8 cellular contexts compared by ENCODE assay signal in genomic region chr11:1825039-1825740, GRCh38. TPM values are rescaled to one million over a fixed set of nuclear protein-coding genes. Genes with fewer than 3 reads are reported as not detected.
DNase-seq lines count a peak whose midpoint lies in the region; TF ChIP-seq lines count a peak whose summit lies in the region.

No MANE protein-coding gene starts in this region.

- no peaks in the 10 kb centered on the region for H3K27me3 ChIP-seq in neural progenitor cell
- H3K27me3 ChIP-seq in esophagus muscularis mucosa, result peaks cover 0 to 46% (median 3%) of the 10 kb centered on the region in 4 donors

- no peak overlapping the region for H3K4me2 ChIP-seq in neural progenitor cell

- TF ChIP-seq CTCF in GM12865 (IDR thresholded peaks at IDR 0.05; ENCODE audit: insufficient read depth, low read depth, low read length, missing control alignments), result peak; percentile 47
- TF ChIP-seq CTCF in NB4 (IDR thresholded peaks at IDR 0.05; ENCODE audit: low read depth, low read length), result peak; percentile 31
- peak; percentile 93 for TF ChIP-seq CTCF in neural progenitor cell (IDR thresholded peaks at IDR 0.05)
- peak in 1 of 3 experiments; percentile 13 for TF ChIP-seq CTCF in esophagus muscularis mucosa (IDR thresholded peaks at IDR 0.05)

- intact Hi-C loops in esophagus muscularis mucosa (cut with DNase I), result no loop called here

- DNase-seq in GM12865 (ENCODE audit: low read depth) (peak; percentile 58), NB4 (ENCODE audit: low read depth) (peak; percentile 43), erythroblast (lab: John Stamatoyannopoulos, UW) (peak; percentile 69 to 70), neural progenitor cell (ENCODE audit: low spot score) (peak; percentile 96), esophagus muscularis mucosa (ENCODE audit: extremely low spot score) (no peak), OCI-M2 (lab: John Stamatoyannopoulos, UW; ENCODE audit: unreplicated experiment) (no peak)
- no peak for DNase-seq in activated naive CD4-positive, alpha-beta T cell treated with anti-CD3 and anti-CD28 coated beads, Interleukin-2, amount 50 U/mL, for 16 hours
- no peak for DNase-seq in activated CD4-positive, alpha-beta T cell treated with anti-CD3 and anti-CD28 coated beads, Interleukin-2, amount 50 U/mL, for 48 hours

- H3F3A ChIP-seq in neural progenitor cell (ENCODE audit: low read depth), result no peaks in the 10 kb centered on the region

- H3K27ac ChIP-seq in neural progenitor cell (no peak overlapping the region), esophagus muscularis mucosa (replicated peaks in 1 of 4) (no peak overlapping the region)

- no peaks in the 10 kb centered on the region for H3K36me3 ChIP-seq in neural progenitor cell
- H3K36me3 ChIP-seq in esophagus muscularis mucosa, result no peaks in the 10 kb centered on the region

- H4K20me1 ChIP-seq in neural progenitor cell (ENCODE audit: low read depth), result no peaks in the 10 kb centered on the region

- no peak overlapping the region for H3K4me3 ChIP-seq in GM12865 (ENCODE audit: low read depth, low read length)
- no peak overlapping the region for H3K4me3 ChIP-seq in NB4 (ENCODE audit: low read depth, low read length)
- H3K4me3 ChIP-seq in neural progenitor cell, result no peak overlapping the region
- H3K4me3 ChIP-seq in esophagus muscularis mucosa, result no peak overlapping the region

- peak overlapping the region; percentile 19 for H2AFZ ChIP-seq in neural progenitor cell (replicated peaks)

- WGBS in esophagus muscularis mucosa, result 91% methylated on average over 4 of the region's 26 CpGs

- no peaks in the 10 kb centered on the region for H3K79me2 ChIP-seq in neural progenitor cell (ENCODE audit: low read depth)

- peaks cover 2% of the 10 kb centered on the region for H3K4me1 Mint-ChIP-seq in neural progenitor cell

- H3K9ac ChIP-seq in neural progenitor cell, result no peak overlapping the region

- TF ChIP-seq POLR2A in NB4 (IDR thresholded peaks at IDR 0.05; ENCODE audit: extremely low read depth, insufficient read length) (no peak), erythroblast (IDR thresholded peaks at IDR 0.05; ENCODE audit: low read length) (no peak), esophagus muscularis mucosa (IDR thresholded peaks at IDR 0.05; ENCODE audit: low read depth) (no peak)

- no peaks in the 10 kb centered on the region for H3K36me3 Mint-ChIP-seq in neural progenitor cell

- no peak for TF ChIP-seq EP300 in esophagus muscularis mucosa (IDR thresholded peaks at IDR 0.05)

- H3K4me1 ChIP-seq in neural progenitor cell (peaks cover 3% of the 10 kb centered on the region), esophagus muscularis mucosa (peaks cover 10 to 20% (median 15%) of the 10 kb centered on the region in 4 donors)

- H3K27ac Mint-ChIP-seq in neural progenitor cell, result no peak overlapping the region

- H3K9me3 ChIP-seq in neural progenitor cell (ENCODE audit: low read depth) (no peaks in the 10 kb centered on the region), esophagus muscularis mucosa (no peaks in the 10 kb centered on the region)

- H3K9me3 Mint-ChIP-seq in neural progenitor cell, result no peaks in the 10 kb centered on the region

- H3K27me3 Mint-ChIP-seq in neural progenitor cell (ENCODE audit: insufficient read depth, low read depth), result peaks cover 10% of the 10 kb centered on the region

- H3K4me3 Mint-ChIP-seq in neural progenitor cell, result no peak overlapping the region

RNA-seq across cellular contexts. Expression of gene SYT8, which starts 9.6 kb away (rescaled TPM):
- not detected in 2 replicates for total RNA-seq in neural progenitor cell (ENCODE audit: low replicate concordance)
- not detected for total RNA-seq in esophagus muscularis mucosa

RNA-seq across cellular contexts. Expression of gene TNNI2, which starts 13.6 kb away (rescaled TPM):
- 1.2 and 2.6 TPM in 2 replicates for total RNA-seq in neural progenitor cell (ENCODE audit: low replicate concordance)
- 1 to 10 TPM in 1 of 4 donors, not detected in 3; 4.2 TPM for total RNA-seq in esophagus muscularis mucosa

RNA-seq across cellular contexts. Expression of gene LSP1, which starts 27.7 kb away (rescaled TPM):
- total RNA-seq in neural progenitor cell (ENCODE audit: low replicate concordance) (not detected in 2 replicates), esophagus muscularis mucosa (10 to 100 TPM; 10.3 to 36.5 (median 35.4) TPM)

Comparison
In these comparisons a context has a peak if more than half of its experiments do, and no peak if none do; other contexts are left out.
1. DNase-seq: peak in GM12865 (single experiment), NB4 (single experiment), erythroblast (2 of 2) and neural progenitor cell (single experiment); none in activated naive CD4-positive, alpha-beta T cell treated with anti-CD3 and anti-CD28 coated beads, Interleukin-2, amount 50 U/mL, for 16 hours (single experiment), esophagus muscularis mucosa (single experiment), activated CD4-positive, alpha-beta T cell treated with anti-CD3 and anti-CD28 coated beads, Interleukin-2, amount 50 U/mL, for 48 hours (0 of 2) and OCI-M2 (single experiment).
2. RNA of gene LSP1, which starts 27.7 kb away (total RNA-seq): 10.3 to 36.5 TPM in esophagus muscularis mucosa; not detected in neural progenitor cell; every median in the first group is over 10 times any median in the second.